10 cellular contexts compared by ENCODE assay signal in genomic region chr12:110575326-110575725, GRCh38. TPM values are rescaled to one million over a fixed set of nuclear protein-coding genes. Genes with fewer than 3 reads are reported as not detected.
A peak's percentile ranks its signal among the peaks of the same experiment; 100 is the strongest.
DNase-seq lines count a peak whose midpoint lies in the region; ATAC-seq, FAIRE-seq and TF ChIP-seq lines count a peak whose summit lies in the region.
"Had no signal": no experiment of that assay in that cellular context is flagged by ENCODE, and none has a peak within 500 bp of the region (broad histone marks: within the 10 kb centered on the region; RNA-seq: fewer than 3 reads in every experiment).

No MANE protein-coding gene starts in this region.

- H3K27me3 ChIP-seq in heart right ventricle (no peaks in the 10 kb centered on the region), small intestine (ENCODE audit: control insufficient read depth in 2 of 2, insufficient read depth in 2 of 2, low read length in 2 of 2) (no peaks in the 10 kb centered on the region)

- peak; percentile 49 for DNase-seq in SW480 (ENCODE audit: low spot score)
- DNase-seq in heart right ventricle: no peak
- peak; percentile 94 for DNase-seq in small intestine
- DNase-seq in foreskin fibroblast: no peak
- no peak for DNase-seq in NCI-H82 treated with DMSO at 0.1 percent for 48 hours (lab: John Stamatoyannopoulos, UW; ENCODE audit: unreplicated experiment)
- DNase-seq in NCI-H345 treated with DMSO at 0.1 percent for 48 hours (lab: John Stamatoyannopoulos, UW; ENCODE audit: unreplicated experiment): no peak
- DNase-seq: NCI-H1092, NCI-H69, posterior cingulate gyrus had no signal

- FAIRE-seq in small intestine (lab: Jason Lieb, UNC): no peak

- H3K9me3 ChIP-seq in HEK293 (ENCODE audit: control insufficient read depth, insufficient read depth, low read depth, low read length): no peaks in the 10 kb centered on the region
- peaks cover 0 to 24% (median 5%) of the 10 kb centered on the region in 11 donors for H3K9me3 ChIP-seq in heart right ventricle
- no peaks in the 10 kb centered on the region for H3K9me3 ChIP-seq in small intestine (ENCODE audit: control insufficient read depth, low read depth)

- CTCF ChIA-PET in HEK293 (lab: Yijun Ruan, JAX): interaction anchor here (0.5 to 1.4 kb wide), 3 partner anchors 13 to 792 kb away, joined by 3 read pairs; no protein-coding TSS in a partner anchor

- H3K36me3 ChIP-seq in HEK293 (ENCODE audit: control insufficient read depth in 2 of 2, insufficient read depth in 1 of 2, low read length in 2 of 2) (no peaks in the 10 kb centered on the region), heart right ventricle (peaks cover 0 to 6% (median 0%) of the 10 kb centered on the region in 9 donors), small intestine (ENCODE audit: control insufficient read depth in 2 of 2, insufficient read depth in 2 of 2, low read length in 2 of 2) (no peaks in the 10 kb centered on the region)

- WGBS in heart right ventricle, 2 donors: 17 to 39% methylated on average over 1 of the region's 1 CpG
- 5 to 24% (median 20%) methylated on average over 1 of the region's 1 CpG for WGBS in small intestine, 3 donors

- no peak for TF ChIP-seq CTCF in HEK293 (tag by site-specific recombination; IDR thresholded peaks at IDR 0.05)
- TF ChIP-seq CTCF in heart right ventricle (IDR thresholded peaks at IDR 0.05): no peak
- TF ChIP-seq CTCF in foreskin fibroblast (IDR thresholded peaks at IDR 0.05; ENCODE audit: low read depth, low read length): no peak

- peaks cover 22% of the 10 kb centered on the region for H3K4me1 ChIP-seq in HEK293 (ENCODE audit: control insufficient read depth, insufficient read depth, low read length)
- H3K4me1 ChIP-seq in heart right ventricle: peaks cover 0 to 84% (median 51%) of the 10 kb centered on the region in 9 donors
- peaks cover 7 to 18% of the 10 kb centered on the region in 2 donors for H3K4me1 ChIP-seq in small intestine (ENCODE audit: control insufficient read depth in 2 of 2, insufficient read depth in 1 of 2, low read depth in 1 of 2, low read length in 1 of 2)

- H3K4me3 ChIP-seq in HEK293 (ENCODE audit: low read depth, low read length): no peak overlapping the region
- H3K4me3 ChIP-seq in heart right ventricle: no peak overlapping the region
- H3K4me3 ChIP-seq in small intestine (ENCODE audit: low read depth in 1 of 2, low read length in 2 of 2): no peak overlapping the region
- H3K4me3 ChIP-seq in foreskin fibroblast (ENCODE audit: low read depth in 1 of 2, low read length in 2 of 2): no peak overlapping the region

- POLR2A ChIA-PET in HEK293 (lab: Yijun Ruan, JAX): interaction anchor here (0.6 to 1.2 kb wide), 2 partner anchors 35 to 73 kb away, joined by 3 to 4 read pairs; partner anchors contain the start of genes RAD9B and VPS29

- H3K27ac ChIP-seq in HEK293 (ENCODE audit: extremely low read depth, low read depth, low read length) (no peak overlapping the region), heart right ventricle (peak overlapping the region; percentile 41 to 75 (median 68)), small intestine (ENCODE audit: low read depth in 1 of 2, low read length in 1 of 2) (no peak overlapping the region)

- intact Hi-C loops in heart right ventricle (cut with DNase I): no loop called here

- peak; percentile 39 to 88 (median 66) for ATAC-seq in heart right ventricle

TF ChIP-seq in HEK293, 187 proteins besides CTCF, POLR2A, EP300 and RAD21:
- TF ChIP-seq ZNF837 (tag by site-specific recombination; IDR thresholded peaks at IDR 0.05) (no peak), ZNF362 (tag by site-specific recombination; IDR thresholded peaks at IDR 0.05) (peak; percentile 62; the same call in 1 of the 2 replicates)

RNA-seq across cellular contexts. Expression of gene PPTC7, which starts 7.8 kb away (rescaled TPM):
- 100 to 1,000 TPM in 1 of 10 donors, 10 to 100 TPM in 9; 66.0 to 162 (median 79.4) TPM for total RNA-seq in heart right ventricle
- polyA plus RNA-seq in heart right ventricle (10 to 100 TPM; 18.9 to 20.4 TPM), small intestine (10 to 100 TPM in 2 of 3 donors, 1 to 10 TPM in 1; 8.6 to 13.9 (median 10.1) TPM)

RNA-seq across cellular contexts. Expression of gene TCTN1, which starts 38.6 kb away (rescaled TPM):
- total RNA-seq in heart right ventricle: 10 to 100 TPM; 14.2 to 31.9 (median 25.2) TPM
- polyA plus RNA-seq in heart right ventricle: 10 to 100 TPM; 16.2 to 49.6 TPM
- polyA plus RNA-seq in small intestine: 1 to 10 TPM in 2 of 3 donors, under 1 TPM in 1; 0.67 to 5.5 (median 1.6) TPM

Comparison
In these comparisons a context has a peak if more than half of its experiments do, and no peak if none do; other contexts are left out.
1. H3K27ac ChIP-seq: peak in heart right ventricle (10 of 10); none in HEK293 (single experiment) and small intestine (0 of 2).
2. DNase-seq: peak in SW480 (single experiment) and small intestine (single experiment); none in heart right ventricle (0 of 2), foreskin fibroblast (0 of 2), NCI-H82 treated with DMSO at 0.1 percent for 48 hours (single experiment) and NCI-H345 treated with DMSO at 0.1 percent for 48 hours (single experiment).